ENCODE assay signal across 8 cellular contexts in genomic region chr13:46721054-46721453, GRCh38.
DNase-seq lines count a peak whose midpoint lies in the region; ATAC-seq and TF ChIP-seq lines count a peak whose summit lies in the region.

No MANE protein-coding gene starts in this region.

- H3K9me3 Mint-ChIP-seq in WTC11: peaks cover 8% of the 10 kb centered on the region; the same call in 1 of the 2 replicates

- peak; percentile 34 for DNase-seq in DND-41
- DNase-seq in Karpas-422: peak; percentile 77
- DNase-seq in WTC11 (ENCODE audit: low spot score): peak; percentile 32
- peak; percentile 32 for DNase-seq in effector CD4-positive, alpha-beta T cell
- peak; percentile 20 for DNase-seq in midbrain (lab: John Stamatoyannopoulos, UW)
- peak in 1 of 2 donors; percentile 32 for DNase-seq in upper lobe of left lung

- no peaks in the 10 kb centered on the region for H3K4me1 ChIP-seq in DND-41 (ENCODE audit: insufficient read depth, low read length)
- no peaks in the 10 kb centered on the region for H3K4me1 ChIP-seq in Karpas-422 (ENCODE audit: low read length)
- no peaks in the 10 kb centered on the region for H3K4me1 ChIP-seq in upper lobe of left lung

- TF ChIP-seq CTCF in DND-41 (IDR thresholded peaks at IDR 0.05; ENCODE audit: borderline replicate concordance, extremely low read depth, low read length, poor library complexity, severe bottlenecking): peak; percentile 67
- TF ChIP-seq CTCF in WTC11 (IDR thresholded peaks at IDR 0.05): peak; percentile 43
- TF ChIP-seq CTCF in upper lobe of left lung (IDR thresholded peaks at IDR 0.05): peak; percentile 42 to 62 (median 58)

- no peaks in the 10 kb centered on the region for H3K4me1 Mint-ChIP-seq in WTC11

- H3K27me3 Mint-ChIP-seq in WTC11 (ENCODE audit: low read depth): no peaks in the 10 kb centered on the region

- POLR2A ChIA-PET in WTC11 (lab: Charles Lee): interaction anchor here (0.7 kb wide), 1 partner anchor 145 kb away, joined by 3 read pairs; no protein-coding TSS in a partner anchor

- H3K36me3 ChIP-seq in DND-41 (ENCODE audit: insufficient read depth, low read length): peaks cover 38% of the 10 kb centered on the region
- no peaks in the 10 kb centered on the region for H3K36me3 ChIP-seq in Karpas-422 (ENCODE audit: insufficient read depth, low read length)
- H3K36me3 ChIP-seq in upper lobe of left lung: peaks cover 0 to 31% (median 16%) of the 10 kb centered on the region in 4 donors

- no peaks in the 10 kb centered on the region for H3K27me3 ChIP-seq in DND-41 (ENCODE audit: insufficient read depth, low read length, poor library complexity)
- no peaks in the 10 kb centered on the region for H3K27me3 ChIP-seq in Karpas-422 (ENCODE audit: low read length)
- H3K27me3 ChIP-seq in upper lobe of left lung: no peaks in the 10 kb centered on the region

- H2AFZ ChIP-seq in DND-41 (ENCODE audit: low read depth, low read length) (no peak overlapping the region), Karpas-422 (ENCODE audit: low read length) (no peak overlapping the region)

- H3K79me2 ChIP-seq in DND-41 (ENCODE audit: insufficient read depth, low read length) (no peaks in the 10 kb centered on the region), Karpas-422 (ENCODE audit: low read length) (no peaks in the 10 kb centered on the region)

- ATAC-seq in DND-41 (ENCODE audit: insufficient read depth, low read depth): peak; percentile 64; the same call in 2 of the 3 replicates
- ATAC-seq in WTC11: peak; percentile 39
- peak in 1 of 2 donors; percentile 76 for ATAC-seq in upper lobe of left lung (ENCODE audit: low FRiP score in 2 of 2)
- ATAC-seq in HG03457 (IDR thresholded peaks at IDR 0.05; ENCODE audit: unreplicated experiment): no peak
- ATAC-seq in GM19395 (IDR thresholded peaks at IDR 0.05; ENCODE audit: unreplicated experiment): no peak

- no peaks in the 10 kb centered on the region for H3K9me2 ChIP-seq in Karpas-422 (replicated peaks; ENCODE audit: insufficient read depth, low read length)

- peaks cover 23% of the 10 kb centered on the region for H3K36me3 Mint-ChIP-seq in WTC11

- CTCF ChIA-PET in WTC11 (lab: Charles Lee): interaction anchor here (0.5 to 2.4 kb wide), 11 partner anchors 9 to 227 kb away, joined by 3 to 28 read pairs (median 4); no protein-coding TSS in a partner anchor

- H4K20me1 ChIP-seq in DND-41 (ENCODE audit: insufficient read depth, low read length) (no peaks in the 10 kb centered on the region), Karpas-422 (ENCODE audit: insufficient read depth, low read depth, low read length) (no peaks in the 10 kb centered on the region)

- H3K27ac Mint-ChIP-seq in WTC11: no peak overlapping the region

- H3K4me2 ChIP-seq in DND-41 (ENCODE audit: insufficient read depth, low read length) (no peak overlapping the region), Karpas-422 (ENCODE audit: low read depth, low read length, poor library complexity, severe bottlenecking) (no peak overlapping the region)

- H3K4me3 Mint-ChIP-seq in WTC11: no peak overlapping the region

- H3K9ac ChIP-seq in DND-41 (ENCODE audit: low read depth, low read length) (no peak overlapping the region), Karpas-422 (ENCODE audit: low read length) (no peak overlapping the region)

- no peak overlapping the region for H3K4me3 ChIP-seq in DND-41 (ENCODE audit: low read depth in 1 of 2, low read length in 2 of 2)
- H3K4me3 ChIP-seq in Karpas-422 (ENCODE audit: low read length): no peak overlapping the region
- H3K4me3 ChIP-seq in upper lobe of left lung: no peak overlapping the region

- no peak overlapping the region for H3K27ac ChIP-seq in DND-41 (ENCODE audit: low read length)
- H3K27ac ChIP-seq in Karpas-422 (ENCODE audit: low read length): no peak overlapping the region
- H3K27ac ChIP-seq in upper lobe of left lung: no peak overlapping the region

- no peak for TF ChIP-seq POLR2A in upper lobe of left lung (IDR thresholded peaks at IDR 0.05)

- no peak for TF ChIP-seq EP300 in upper lobe of left lung (IDR thresholded peaks at IDR 0.05)

- 28 to 32% methylated on average over 4 of the region's 4 CpGs for WGBS in upper lobe of left lung, 2 donors

- H3K9me3 ChIP-seq in DND-41 (ENCODE audit: insufficient read depth, low read length, severe bottlenecking) (no peaks in the 10 kb centered on the region), Karpas-422 (ENCODE audit: low read length) (no peaks in the 10 kb centered on the region), upper lobe of left lung (no peaks in the 10 kb centered on the region)

TF ChIP-seq in WTC11, 78 proteins besides CTCF, POLR2A, EP300 and RAD21 (continues in another document):
- TF ChIP-seq, protein P1, sequence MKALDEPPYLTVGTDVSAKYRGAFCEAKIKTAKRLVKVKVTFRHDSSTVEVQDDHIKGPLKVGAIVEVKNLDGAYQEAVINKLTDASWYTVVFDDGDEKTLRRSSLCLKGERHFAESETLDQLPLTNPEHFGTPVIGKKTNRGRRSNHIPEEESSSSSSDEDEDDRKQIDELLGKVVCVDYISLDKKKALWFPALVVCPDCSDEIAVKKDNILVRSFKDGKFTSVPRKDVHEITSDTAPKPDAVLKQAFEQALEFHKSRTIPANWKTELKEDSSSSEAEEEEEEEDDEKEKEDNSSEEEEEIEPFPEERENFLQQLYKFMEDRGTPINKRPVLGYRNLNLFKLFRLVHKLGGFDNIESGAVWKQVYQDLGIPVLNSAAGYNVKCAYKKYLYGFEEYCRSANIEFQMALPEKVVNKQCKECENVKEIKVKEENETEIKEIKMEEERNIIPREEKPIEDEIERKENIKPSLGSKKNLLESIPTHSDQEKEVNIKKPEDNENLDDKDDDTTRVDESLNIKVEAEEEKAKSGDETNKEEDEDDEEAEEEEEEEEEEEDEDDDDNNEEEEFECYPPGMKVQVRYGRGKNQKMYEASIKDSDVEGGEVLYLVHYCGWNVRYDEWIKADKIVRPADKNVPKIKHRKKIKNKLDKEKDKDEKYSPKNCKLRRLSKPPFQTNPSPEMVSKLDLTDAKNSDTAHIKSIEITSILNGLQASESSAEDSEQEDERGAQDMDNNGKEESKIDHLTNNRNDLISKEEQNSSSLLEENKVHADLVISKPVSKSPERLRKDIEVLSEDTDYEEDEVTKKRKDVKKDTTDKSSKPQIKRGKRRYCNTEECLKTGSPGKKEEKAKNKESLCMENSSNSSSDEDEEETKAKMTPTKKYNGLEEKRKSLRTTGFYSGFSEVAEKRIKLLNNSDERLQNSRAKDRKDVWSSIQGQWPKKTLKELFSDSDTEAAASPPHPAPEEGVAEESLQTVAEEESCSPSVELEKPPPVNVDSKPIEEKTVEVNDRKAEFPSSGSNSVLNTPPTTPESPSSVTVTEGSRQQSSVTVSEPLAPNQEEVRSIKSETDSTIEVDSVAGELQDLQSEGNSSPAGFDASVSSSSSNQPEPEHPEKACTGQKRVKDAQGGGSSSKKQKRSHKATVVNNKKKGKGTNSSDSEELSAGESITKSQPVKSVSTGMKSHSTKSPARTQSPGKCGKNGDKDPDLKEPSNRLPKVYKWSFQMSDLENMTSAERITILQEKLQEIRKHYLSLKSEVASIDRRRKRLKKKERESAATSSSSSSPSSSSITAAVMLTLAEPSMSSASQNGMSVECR (CRISPR knock-in tag; IDR thresholded peaks at IDR 0.05; ENCODE audit: borderline replicate concordance): no peak
- TF ChIP-seq, protein P2, sequence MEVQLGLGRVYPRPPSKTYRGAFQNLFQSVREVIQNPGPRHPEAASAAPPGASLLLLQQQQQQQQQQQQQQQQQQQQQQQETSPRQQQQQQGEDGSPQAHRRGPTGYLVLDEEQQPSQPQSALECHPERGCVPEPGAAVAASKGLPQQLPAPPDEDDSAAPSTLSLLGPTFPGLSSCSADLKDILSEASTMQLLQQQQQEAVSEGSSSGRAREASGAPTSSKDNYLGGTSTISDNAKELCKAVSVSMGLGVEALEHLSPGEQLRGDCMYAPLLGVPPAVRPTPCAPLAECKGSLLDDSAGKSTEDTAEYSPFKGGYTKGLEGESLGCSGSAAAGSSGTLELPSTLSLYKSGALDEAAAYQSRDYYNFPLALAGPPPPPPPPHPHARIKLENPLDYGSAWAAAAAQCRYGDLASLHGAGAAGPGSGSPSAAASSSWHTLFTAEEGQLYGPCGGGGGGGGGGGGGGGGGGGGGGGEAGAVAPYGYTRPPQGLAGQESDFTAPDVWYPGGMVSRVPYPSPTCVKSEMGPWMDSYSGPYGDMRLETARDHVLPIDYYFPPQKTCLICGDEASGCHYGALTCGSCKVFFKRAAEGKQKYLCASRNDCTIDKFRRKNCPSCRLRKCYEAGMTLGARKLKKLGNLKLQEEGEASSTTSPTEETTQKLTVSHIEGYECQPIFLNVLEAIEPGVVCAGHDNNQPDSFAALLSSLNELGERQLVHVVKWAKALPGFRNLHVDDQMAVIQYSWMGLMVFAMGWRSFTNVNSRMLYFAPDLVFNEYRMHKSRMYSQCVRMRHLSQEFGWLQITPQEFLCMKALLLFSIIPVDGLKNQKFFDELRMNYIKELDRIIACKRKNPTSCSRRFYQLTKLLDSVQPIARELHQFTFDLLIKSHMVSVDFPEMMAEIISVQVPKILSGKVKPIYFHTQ (CRISPR knock-in tag; IDR thresholded peaks at IDR 0.05): no peak
- TF ChIP-seq, protein P3, sequence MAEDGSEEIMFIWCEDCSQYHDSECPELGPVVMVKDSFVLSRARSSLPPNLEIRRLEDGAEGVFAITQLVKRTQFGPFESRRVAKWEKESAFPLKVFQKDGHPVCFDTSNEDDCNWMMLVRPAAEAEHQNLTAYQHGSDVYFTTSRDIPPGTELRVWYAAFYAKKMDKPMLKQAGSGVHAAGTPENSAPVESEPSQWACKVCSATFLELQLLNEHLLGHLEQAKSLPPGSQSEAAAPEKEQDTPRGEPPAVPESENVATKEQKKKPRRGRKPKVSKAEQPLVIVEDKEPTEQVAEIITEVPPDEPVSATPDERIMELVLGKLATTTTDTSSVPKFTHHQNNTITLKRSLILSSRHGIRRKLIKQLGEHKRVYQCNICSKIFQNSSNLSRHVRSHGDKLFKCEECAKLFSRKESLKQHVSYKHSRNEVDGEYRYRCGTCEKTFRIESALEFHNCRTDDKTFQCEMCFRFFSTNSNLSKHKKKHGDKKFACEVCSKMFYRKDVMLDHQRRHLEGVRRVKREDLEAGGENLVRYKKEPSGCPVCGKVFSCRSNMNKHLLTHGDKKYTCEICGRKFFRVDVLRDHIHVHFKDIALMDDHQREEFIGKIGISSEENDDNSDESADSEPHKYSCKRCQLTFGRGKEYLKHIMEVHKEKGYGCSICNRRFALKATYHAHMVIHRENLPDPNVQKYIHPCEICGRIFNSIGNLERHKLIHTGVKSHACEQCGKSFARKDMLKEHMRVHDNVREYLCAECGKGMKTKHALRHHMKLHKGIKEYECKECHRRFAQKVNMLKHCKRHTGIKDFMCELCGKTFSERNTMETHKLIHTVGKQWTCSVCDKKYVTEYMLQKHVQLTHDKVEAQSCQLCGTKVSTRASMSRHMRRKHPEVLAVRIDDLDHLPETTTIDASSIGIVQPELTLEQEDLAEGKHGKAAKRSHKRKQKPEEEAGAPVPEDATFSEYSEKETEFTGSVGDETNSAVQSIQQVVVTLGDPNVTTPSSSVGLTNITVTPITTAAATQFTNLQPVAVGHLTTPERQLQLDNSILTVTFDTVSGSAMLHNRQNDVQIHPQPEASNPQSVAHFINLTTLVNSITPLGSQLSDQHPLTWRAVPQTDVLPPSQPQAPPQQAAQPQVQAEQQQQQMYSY (CRISPR knock-in tag; IDR thresholded peaks at IDR 0.05): no peak

Comparison
In these comparisons a context has a peak if more than half of its experiments do, and no peak if none do; other contexts are left out.
1. ATAC-seq: peak in DND-41 (single experiment) and WTC11 (single experiment); none in HG03457 (single experiment) and GM19395 (single experiment).
2. Peak in every context shown above with its lines, with median percentiles within 50 percentile points of each other: CTCF ChIP-seq.